1 cellular context compared by ENCODE assay signal in the genomic region with DNA sequence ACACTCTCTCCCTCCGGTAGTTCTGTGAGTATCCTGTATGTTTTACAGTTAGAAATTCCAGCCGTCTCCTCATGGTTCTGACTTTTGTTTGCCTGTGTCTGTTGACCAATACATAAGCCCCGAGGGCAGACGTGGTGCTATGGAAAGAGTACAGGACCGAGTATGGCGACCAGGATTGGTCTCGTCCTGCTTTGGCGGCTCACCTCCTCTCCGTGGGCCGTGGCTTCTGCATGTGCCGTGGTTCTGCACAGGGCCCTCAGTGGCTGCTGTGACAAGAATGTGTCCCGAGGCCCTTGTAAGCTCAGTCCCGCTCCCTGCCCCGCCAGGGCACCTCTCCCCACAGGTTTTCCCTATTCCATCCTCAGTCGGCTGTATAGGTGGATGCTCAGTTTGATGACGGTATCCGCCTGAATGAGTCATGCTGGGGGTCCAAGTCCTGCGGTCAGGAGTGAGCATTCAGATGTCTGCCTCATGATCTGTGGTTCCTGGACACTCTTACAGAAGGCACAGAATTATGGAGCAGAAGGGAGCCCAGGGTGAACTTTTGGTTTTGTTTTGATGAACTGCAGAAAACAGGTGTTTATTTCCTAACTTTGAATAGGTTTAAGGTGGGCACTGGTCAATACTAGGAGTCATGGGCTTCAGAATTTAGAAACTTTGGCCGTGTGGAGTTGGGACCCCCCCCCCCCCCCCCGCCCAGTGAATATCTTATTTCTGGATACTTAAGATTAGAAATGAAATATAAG.
TF ChIP-seq lines count a peak whose summit lies in the region.

No MANE protein-coding gene starts in this region.

TF ChIP-seq in HEK293, 187 proteins besides CTCF, POLR2A, EP300 and RAD21 (continued from another document and continues in another):
- TF ChIP-seq SP3 (tag by site-specific recombination; IDR thresholded peaks at IDR 0.05) (no peak), ZNF501 (tag by site-specific recombination; IDR thresholded peaks at IDR 0.05) (no peak), ZNF785 (tag by site-specific recombination; IDR thresholded peaks at IDR 0.05) (no peak), ZNF221 (tag by site-specific recombination; IDR thresholded peaks at IDR 0.05; ENCODE audit: borderline replicate concordance) (no peak), ZNF558 (tag by site-specific recombination; IDR thresholded peaks at IDR 0.05) (no peak), ZFP69B (tag by site-specific recombination; IDR thresholded peaks at IDR 0.05) (no peak), ZSCAN16 (tag by site-specific recombination; IDR thresholded peaks at IDR 0.05) (no peak), IKZF3 (tag by site-specific recombination; IDR thresholded peaks at IDR 0.05) (no peak; the same call in 1 of the 2 replicates), ZNF10 (tag by site-specific recombination; IDR thresholded peaks at IDR 0.05) (no peak), ZNF514 (tag by site-specific recombination; IDR thresholded peaks at IDR 0.05) (no peak), MYNN (tag by site-specific recombination; IDR thresholded peaks at IDR 0.05; ENCODE audit: borderline replicate concordance) (no peak), ZNF140 (tag by site-specific recombination; IDR thresholded peaks at IDR 0.05) (no peak), ZNF529 (tag by site-specific recombination; IDR thresholded peaks at IDR 0.05; ENCODE audit: insufficient replicate concordance) (no peak), SETDB1 (IDR thresholded peaks at IDR 0.05; ENCODE audit: insufficient read length, low read length) (no peak), ZFP41 (tag by site-specific recombination; IDR thresholded peaks at IDR 0.05; ENCODE audit: borderline replicate concordance) (no peak), ZNF394 (tag by site-specific recombination; IDR thresholded peaks at IDR 0.05; ENCODE audit: borderline replicate concordance) (no peak), HOXC10 (CRISPR knock-in tag; IDR thresholded peaks at IDR 0.05) (no peak), ZNF155 (tag by site-specific recombination; IDR thresholded peaks at IDR 0.05) (no peak), ZNF776 (tag by site-specific recombination; IDR thresholded peaks at IDR 0.05; ENCODE audit: borderline replicate concordance) (no peak), ZNF341 (tag by site-specific recombination; IDR thresholded peaks at IDR 0.05; ENCODE audit: low read depth) (no peak), ZNF121 (tag by site-specific recombination; IDR thresholded peaks at IDR 0.05) (no peak), ZNF629 (tag by site-specific recombination; IDR thresholded peaks at IDR 0.05) (peak; percentile 83), ZNF624 (tag by site-specific recombination; IDR thresholded peaks at IDR 0.05) (no peak), ZNF223 (tag by site-specific recombination; IDR thresholded peaks at IDR 0.05) (no peak), ZNF146 (tag by site-specific recombination; IDR thresholded peaks at IDR 0.05) (no peak), ZNF24 (tag by site-specific recombination; IDR thresholded peaks at IDR 0.05) (no peak), ZNF214 (tag by site-specific recombination; IDR thresholded peaks at IDR 0.05; ENCODE audit: borderline replicate concordance) (no peak)
- TF ChIP-seq, protein P1, sequence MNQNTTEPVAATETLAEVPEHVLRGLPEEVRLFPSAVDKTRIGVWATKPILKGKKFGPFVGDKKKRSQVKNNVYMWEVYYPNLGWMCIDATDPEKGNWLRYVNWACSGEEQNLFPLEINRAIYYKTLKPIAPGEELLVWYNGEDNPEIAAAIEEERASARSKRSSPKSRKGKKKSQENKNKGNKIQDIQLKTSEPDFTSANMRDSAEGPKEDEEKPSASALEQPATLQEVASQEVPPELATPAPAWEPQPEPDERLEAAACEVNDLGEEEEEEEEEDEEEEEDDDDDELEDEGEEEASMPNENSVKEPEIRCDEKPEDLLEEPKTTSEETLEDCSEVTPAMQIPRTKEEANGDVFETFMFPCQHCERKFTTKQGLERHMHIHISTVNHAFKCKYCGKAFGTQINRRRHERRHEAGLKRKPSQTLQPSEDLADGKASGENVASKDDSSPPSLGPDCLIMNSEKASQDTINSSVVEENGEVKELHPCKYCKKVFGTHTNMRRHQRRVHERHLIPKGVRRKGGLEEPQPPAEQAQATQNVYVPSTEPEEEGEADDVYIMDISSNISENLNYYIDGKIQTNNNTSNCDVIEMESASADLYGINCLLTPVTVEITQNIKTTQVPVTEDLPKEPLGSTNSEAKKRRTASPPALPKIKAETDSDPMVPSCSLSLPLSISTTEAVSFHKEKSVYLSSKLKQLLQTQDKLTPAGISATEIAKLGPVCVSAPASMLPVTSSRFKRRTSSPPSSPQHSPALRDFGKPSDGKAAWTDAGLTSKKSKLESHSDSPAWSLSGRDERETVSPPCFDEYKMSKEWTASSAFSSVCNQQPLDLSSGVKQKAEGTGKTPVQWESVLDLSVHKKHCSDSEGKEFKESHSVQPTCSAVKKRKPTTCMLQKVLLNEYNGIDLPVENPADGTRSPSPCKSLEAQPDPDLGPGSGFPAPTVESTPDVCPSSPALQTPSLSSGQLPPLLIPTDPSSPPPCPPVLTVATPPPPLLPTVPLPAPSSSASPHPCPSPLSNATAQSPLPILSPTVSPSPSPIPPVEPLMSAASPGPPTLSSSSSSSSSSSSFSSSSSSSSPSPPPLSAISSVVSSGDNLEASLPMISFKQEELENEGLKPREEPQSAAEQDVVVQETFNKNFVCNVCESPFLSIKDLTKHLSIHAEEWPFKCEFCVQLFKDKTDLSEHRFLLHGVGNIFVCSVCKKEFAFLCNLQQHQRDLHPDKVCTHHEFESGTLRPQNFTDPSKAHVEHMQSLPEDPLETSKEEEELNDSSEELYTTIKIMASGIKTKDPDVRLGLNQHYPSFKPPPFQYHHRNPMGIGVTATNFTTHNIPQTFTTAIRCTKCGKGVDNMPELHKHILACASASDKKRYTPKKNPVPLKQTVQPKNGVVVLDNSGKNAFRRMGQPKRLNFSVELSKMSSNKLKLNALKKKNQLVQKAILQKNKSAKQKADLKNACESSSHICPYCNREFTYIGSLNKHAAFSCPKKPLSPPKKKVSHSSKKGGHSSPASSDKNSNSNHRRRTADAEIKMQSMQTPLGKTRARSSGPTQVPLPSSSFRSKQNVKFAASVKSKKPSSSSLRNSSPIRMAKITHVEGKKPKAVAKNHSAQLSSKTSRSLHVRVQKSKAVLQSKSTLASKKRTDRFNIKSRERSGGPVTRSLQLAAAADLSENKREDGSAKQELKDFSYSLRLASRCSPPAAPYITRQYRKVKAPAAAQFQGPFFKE (tag by site-specific recombination; IDR thresholded peaks at IDR 0.05; ENCODE audit: borderline replicate concordance), result no peak
- TF ChIP-seq, protein P2, sequence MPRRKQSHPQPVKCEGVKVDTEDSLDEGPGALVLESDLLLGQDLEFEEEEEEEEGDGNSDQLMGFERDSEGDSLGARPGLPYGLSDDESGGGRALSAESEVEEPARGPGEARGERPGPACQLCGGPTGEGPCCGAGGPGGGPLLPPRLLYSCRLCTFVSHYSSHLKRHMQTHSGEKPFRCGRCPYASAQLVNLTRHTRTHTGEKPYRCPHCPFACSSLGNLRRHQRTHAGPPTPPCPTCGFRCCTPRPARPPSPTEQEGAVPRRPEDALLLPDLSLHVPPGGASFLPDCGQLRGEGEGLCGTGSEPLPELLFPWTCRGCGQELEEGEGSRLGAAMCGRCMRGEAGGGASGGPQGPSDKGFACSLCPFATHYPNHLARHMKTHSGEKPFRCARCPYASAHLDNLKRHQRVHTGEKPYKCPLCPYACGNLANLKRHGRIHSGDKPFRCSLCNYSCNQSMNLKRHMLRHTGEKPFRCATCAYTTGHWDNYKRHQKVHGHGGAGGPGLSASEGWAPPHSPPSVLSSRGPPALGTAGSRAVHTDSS (tag by site-specific recombination; IDR thresholded peaks at IDR 0.05), result no peak
- TF ChIP-seq, protein P3, sequence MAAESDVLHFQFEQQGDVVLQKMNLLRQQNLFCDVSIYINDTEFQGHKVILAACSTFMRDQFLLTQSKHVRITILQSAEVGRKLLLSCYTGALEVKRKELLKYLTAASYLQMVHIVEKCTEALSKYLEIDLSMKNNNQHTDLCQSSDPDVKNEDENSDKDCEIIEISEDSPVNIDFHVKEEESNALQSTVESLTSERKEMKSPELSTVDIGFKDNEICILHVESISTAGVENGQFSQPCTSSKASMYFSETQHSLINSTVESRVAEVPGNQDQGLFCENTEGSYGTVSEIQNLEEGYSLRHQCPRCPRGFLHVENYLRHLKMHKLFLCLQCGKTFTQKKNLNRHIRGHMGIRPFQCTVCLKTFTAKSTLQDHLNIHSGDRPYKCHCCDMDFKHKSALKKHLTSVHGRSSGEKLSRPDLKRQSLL (tag by site-specific recombination; IDR thresholded peaks at IDR 0.05), result no peak
- TF ChIP-seq, protein P4, sequence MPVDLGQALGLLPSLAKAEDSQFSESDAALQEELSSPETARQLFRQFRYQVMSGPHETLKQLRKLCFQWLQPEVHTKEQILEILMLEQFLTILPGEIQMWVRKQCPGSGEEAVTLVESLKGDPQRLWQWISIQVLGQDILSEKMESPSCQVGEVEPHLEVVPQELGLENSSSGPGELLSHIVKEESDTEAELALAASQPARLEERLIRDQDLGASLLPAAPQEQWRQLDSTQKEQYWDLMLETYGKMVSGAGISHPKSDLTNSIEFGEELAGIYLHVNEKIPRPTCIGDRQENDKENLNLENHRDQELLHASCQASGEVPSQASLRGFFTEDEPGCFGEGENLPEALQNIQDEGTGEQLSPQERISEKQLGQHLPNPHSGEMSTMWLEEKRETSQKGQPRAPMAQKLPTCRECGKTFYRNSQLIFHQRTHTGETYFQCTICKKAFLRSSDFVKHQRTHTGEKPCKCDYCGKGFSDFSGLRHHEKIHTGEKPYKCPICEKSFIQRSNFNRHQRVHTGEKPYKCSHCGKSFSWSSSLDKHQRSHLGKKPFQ (tag by site-specific recombination; IDR thresholded peaks at IDR 0.05), result no peak
- TF ChIP-seq, protein P5, sequence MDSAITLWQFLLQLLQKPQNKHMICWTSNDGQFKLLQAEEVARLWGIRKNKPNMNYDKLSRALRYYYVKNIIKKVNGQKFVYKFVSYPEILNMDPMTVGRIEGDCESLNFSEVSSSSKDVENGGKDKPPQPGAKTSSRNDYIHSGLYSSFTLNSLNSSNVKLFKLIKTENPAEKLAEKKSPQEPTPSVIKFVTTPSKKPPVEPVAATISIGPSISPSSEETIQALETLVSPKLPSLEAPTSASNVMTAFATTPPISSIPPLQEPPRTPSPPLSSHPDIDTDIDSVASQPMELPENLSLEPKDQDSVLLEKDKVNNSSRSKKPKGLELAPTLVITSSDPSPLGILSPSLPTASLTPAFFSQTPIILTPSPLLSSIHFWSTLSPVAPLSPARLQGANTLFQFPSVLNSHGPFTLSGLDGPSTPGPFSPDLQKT (IDR thresholded peaks at IDR 0.05; ENCODE audit: borderline replicate concordance, low read depth, low read length), result no peak
- TF ChIP-seq, protein P6, sequence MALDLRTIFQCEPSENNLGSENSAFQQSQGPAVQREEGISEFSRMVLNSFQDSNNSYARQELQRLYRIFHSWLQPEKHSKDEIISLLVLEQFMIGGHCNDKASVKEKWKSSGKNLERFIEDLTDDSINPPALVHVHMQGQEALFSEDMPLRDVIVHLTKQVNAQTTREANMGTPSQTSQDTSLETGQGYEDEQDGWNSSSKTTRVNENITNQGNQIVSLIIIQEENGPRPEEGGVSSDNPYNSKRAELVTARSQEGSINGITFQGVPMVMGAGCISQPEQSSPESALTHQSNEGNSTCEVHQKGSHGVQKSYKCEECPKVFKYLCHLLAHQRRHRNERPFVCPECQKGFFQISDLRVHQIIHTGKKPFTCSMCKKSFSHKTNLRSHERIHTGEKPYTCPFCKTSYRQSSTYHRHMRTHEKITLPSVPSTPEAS (tag by site-specific recombination; IDR thresholded peaks at IDR 0.05), result no peak
- TF ChIP-seq, protein P7, sequence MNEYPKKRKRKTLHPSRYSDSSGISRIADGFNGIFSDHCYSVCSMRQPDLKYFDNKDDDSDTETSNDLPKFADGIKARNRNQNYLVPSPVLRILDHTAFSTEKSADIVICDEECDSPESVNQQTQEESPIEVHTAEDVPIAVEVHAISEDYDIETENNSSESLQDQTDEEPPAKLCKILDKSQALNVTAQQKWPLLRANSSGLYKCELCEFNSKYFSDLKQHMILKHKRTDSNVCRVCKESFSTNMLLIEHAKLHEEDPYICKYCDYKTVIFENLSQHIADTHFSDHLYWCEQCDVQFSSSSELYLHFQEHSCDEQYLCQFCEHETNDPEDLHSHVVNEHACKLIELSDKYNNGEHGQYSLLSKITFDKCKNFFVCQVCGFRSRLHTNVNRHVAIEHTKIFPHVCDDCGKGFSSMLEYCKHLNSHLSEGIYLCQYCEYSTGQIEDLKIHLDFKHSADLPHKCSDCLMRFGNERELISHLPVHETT (tag by site-specific recombination; IDR thresholded peaks at IDR 0.05), result no peak
- TF ChIP-seq, protein P8, sequence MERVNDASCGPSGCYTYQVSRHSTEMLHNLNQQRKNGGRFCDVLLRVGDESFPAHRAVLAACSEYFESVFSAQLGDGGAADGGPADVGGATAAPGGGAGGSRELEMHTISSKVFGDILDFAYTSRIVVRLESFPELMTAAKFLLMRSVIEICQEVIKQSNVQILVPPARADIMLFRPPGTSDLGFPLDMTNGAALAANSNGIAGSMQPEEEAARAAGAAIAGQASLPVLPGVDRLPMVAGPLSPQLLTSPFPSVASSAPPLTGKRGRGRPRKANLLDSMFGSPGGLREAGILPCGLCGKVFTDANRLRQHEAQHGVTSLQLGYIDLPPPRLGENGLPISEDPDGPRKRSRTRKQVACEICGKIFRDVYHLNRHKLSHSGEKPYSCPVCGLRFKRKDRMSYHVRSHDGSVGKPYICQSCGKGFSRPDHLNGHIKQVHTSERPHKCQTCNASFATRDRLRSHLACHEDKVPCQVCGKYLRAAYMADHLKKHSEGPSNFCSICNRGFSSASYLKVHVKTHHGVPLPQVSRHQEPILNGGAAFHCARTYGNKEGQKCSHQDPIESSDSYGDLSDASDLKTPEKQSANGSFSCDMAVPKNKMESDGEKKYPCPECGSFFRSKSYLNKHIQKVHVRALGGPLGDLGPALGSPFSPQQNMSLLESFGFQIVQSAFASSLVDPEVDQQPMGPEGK (tag by site-specific recombination; IDR thresholded peaks at IDR 0.05), result peak; percentile 63
- TF ChIP-seq, protein P9, sequence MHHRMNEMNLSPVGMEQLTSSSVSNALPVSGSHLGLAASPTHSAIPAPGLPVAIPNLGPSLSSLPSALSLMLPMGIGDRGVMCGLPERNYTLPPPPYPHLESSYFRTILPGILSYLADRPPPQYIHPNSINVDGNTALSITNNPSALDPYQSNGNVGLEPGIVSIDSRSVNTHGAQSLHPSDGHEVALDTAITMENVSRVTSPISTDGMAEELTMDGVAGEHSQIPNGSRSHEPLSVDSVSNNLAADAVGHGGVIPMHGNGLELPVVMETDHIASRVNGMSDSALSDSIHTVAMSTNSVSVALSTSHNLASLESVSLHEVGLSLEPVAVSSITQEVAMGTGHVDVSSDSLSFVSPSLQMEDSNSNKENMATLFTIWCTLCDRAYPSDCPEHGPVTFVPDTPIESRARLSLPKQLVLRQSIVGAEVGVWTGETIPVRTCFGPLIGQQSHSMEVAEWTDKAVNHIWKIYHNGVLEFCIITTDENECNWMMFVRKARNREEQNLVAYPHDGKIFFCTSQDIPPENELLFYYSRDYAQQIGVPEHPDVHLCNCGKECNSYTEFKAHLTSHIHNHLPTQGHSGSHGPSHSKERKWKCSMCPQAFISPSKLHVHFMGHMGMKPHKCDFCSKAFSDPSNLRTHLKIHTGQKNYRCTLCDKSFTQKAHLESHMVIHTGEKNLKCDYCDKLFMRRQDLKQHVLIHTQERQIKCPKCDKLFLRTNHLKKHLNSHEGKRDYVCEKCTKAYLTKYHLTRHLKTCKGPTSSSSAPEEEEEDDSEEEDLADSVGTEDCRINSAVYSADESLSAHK (tag by site-specific recombination; IDR thresholded peaks at IDR 0.05), result no peak
